15 cellular contexts compared by ENCODE assay signal in the genomic region with DNA sequence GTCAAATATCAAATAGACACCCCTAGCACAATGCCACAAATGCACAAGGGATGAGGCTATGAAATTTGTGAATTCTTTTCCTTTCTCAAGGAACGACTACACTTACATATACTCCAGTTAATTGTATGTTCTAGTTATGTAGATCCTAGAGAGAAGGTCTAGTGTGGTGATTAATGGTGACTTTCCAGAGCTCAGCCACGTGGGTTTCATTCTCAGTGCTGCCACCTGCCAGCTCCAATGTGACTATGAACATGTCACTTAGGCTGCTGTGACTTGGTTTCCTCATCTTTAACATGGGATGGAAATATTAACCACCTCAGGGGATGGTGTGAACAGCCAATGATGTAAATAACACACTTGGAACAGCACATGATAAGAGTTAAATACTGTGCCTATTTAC.
DNase-seq lines count a peak whose midpoint lies in the region; ATAC-seq and TF ChIP-seq lines count a peak whose summit lies in the region.
"Had no signal": no experiment of that assay in that cellular context is flagged by ENCODE, and none has a peak within 500 bp of the region (broad histone marks: within the 10 kb centered on the region; RNA-seq: fewer than 3 reads in every experiment).

No MANE protein-coding gene starts in this region.

- no peaks in the 10 kb centered on the region for H3K9me3 Mint-ChIP-seq in activated CD4-positive, alpha-beta T cell treated with anti-CD3 and anti-CD28 coated beads, Interleukin-2, amount 10 ng/mL, durations not matched to agents 24 days and 14 days
- H3K9me3 Mint-ChIP-seq: activated naive CD4-positive, alpha-beta T cell treated with anti-CD3 and anti-CD28 coated beads, Interleukin-2, amount 10 ng/mL, durations not matched to agents 7 days and 5 days; stimulated activated memory B cell treated with anti-CD40 and anti-IgM and Interleukin-4, amounts not matched to agents 10 μg/mL and 1 μg/mL and 100 μg/mL, for 72 hours had no signal

- H3K9me2 ChIP-seq in Karpas-422 (replicated peaks; ENCODE audit: insufficient read depth, low read length) = no peaks in the 10 kb centered on the region

- no peaks in the 10 kb centered on the region for H3K27me3 Mint-ChIP-seq in activated CD4-positive, alpha-beta T cell treated with anti-CD3 and anti-CD28 coated beads, Interleukin-2, amount 10 ng/mL, durations not matched to agents 24 days and 14 days
- H3K27me3 Mint-ChIP-seq: activated naive CD4-positive, alpha-beta T cell treated with anti-CD3 and anti-CD28 coated beads, Interleukin-2, amount 10 ng/mL, durations not matched to agents 7 days and 5 days; stimulated activated memory B cell treated with anti-CD40 and anti-IgM and Interleukin-4, amounts not matched to agents 10 μg/mL and 1 μg/mL and 100 μg/mL, for 72 hours had no signal

- peak; percentile 6 for DNase-seq in activated CD4-positive, alpha-beta T cell treated with anti-CD3 and anti-CD28 coated beads for 48 hours
- no peak for DNase-seq in activated CD4-positive, alpha-beta T cell treated with anti-CD3 and anti-CD28 coated beads, Interleukin-2, amount 10 ng/mL, durations not matched to agents 24 days and 14 days
- DNase-seq in Karpas-422 = peak; percentile 43
- DNase-seq in brain microvascular endothelial cell = no peak
- no peak for DNase-seq in osteoblast (ENCODE audit: insufficient read length, low spot score, missing footprints)
- DNase-seq in Kasumi-1 (lab: John Stamatoyannopoulos, UW) = no peak
- no peak for DNase-seq in ovary
- DNase-seq: activated CD8-positive, alpha-beta memory T cell treated with anti-CD3 and anti-CD28 coated beads, Interleukin-2, amount 50 U/mL, for 4 hours; activated naive CD4-positive, alpha-beta T cell treated with anti-CD3 and anti-CD28 coated beads, Interleukin-2, amount 10 ng/mL, durations not matched to agents 7 days and 5 days; hypothalamus; NCI-H1930; NCI-H510A treated with DMSO at 0.1 percent for 48 hours had no signal

- in situ Hi-C loops in brain microvascular endothelial cell (cut with HindIII; ENCODE audit: low pct_ligation_motif_present, low sequenced_read_pairs) = no loop called here

- no peak overlapping the region for H3K4me2 ChIP-seq in Karpas-422 (ENCODE audit: low read depth, low read length, poor library complexity, severe bottlenecking)
- H3K4me2 ChIP-seq in osteoblast (ENCODE audit: insufficient read depth, low read length) = no peak overlapping the region
- H3K4me2 ChIP-seq: A549 had no signal

- 76 to 88% (median 86%) methylated on average over 2 of the region's 2 CpGs for WGBS in ovary, 3 donors

- H3K9ac ChIP-seq in Karpas-422 (ENCODE audit: low read length) = no peak overlapping the region

- H2AFZ ChIP-seq in Karpas-422 (ENCODE audit: low read length) (no peak overlapping the region), osteoblast (ENCODE audit: low read length) (no peak overlapping the region)

- H3K36me3 ChIP-seq in Karpas-422 (ENCODE audit: insufficient read depth, low read length) = no peaks in the 10 kb centered on the region
- H3K36me3 ChIP-seq in brain microvascular endothelial cell (replicated peaks) = peaks cover 8% of the 10 kb centered on the region
- no peaks in the 10 kb centered on the region for H3K36me3 ChIP-seq in osteoblast (ENCODE audit: insufficient read depth, low read length)
- H3K36me3 ChIP-seq in ovary = no peaks in the 10 kb centered on the region

- no peak overlapping the region for H3K27ac Mint-ChIP-seq in activated CD4-positive, alpha-beta T cell treated with anti-CD3 and anti-CD28 coated beads, Interleukin-2, amount 10 ng/mL, durations not matched to agents 24 days and 14 days
- H3K27ac Mint-ChIP-seq: activated naive CD4-positive, alpha-beta T cell treated with anti-CD3 and anti-CD28 coated beads, Interleukin-2, amount 10 ng/mL, durations not matched to agents 7 days and 5 days; stimulated activated memory B cell treated with anti-CD40 and anti-IgM and Interleukin-4, amounts not matched to agents 10 μg/mL and 1 μg/mL and 100 μg/mL, for 72 hours had no signal

- H3K36me3 Mint-ChIP-seq in activated CD4-positive, alpha-beta T cell treated with anti-CD3 and anti-CD28 coated beads, Interleukin-2, amount 10 ng/mL, durations not matched to agents 24 days and 14 days (ENCODE audit: low read depth) = peaks cover 4% of the 10 kb centered on the region
- H3K36me3 Mint-ChIP-seq: activated naive CD4-positive, alpha-beta T cell treated with anti-CD3 and anti-CD28 coated beads, Interleukin-2, amount 10 ng/mL, durations not matched to agents 7 days and 5 days had no signal

- TF ChIP-seq POLR2A in ovary (IDR thresholded peaks at IDR 0.05) = no peak

- no peak overlapping the region for H3K4me3 ChIP-seq in Karpas-422 (ENCODE audit: low read length)
- H3K4me3 ChIP-seq in brain microvascular endothelial cell (ENCODE audit: low read depth, low read length) = no peak overlapping the region
- no peak overlapping the region for H3K4me3 ChIP-seq in osteoblast (ENCODE audit: insufficient read depth, low read length)
- H3K4me3 ChIP-seq in ovary = no peak overlapping the region
- H3K4me3 ChIP-seq: A549 had no signal

- H3K4me1 Mint-ChIP-seq in activated CD4-positive, alpha-beta T cell treated with anti-CD3 and anti-CD28 coated beads, Interleukin-2, amount 10 ng/mL, durations not matched to agents 24 days and 14 days = peaks cover 11% of the 10 kb centered on the region
- H3K4me1 Mint-ChIP-seq: stimulated activated memory B cell treated with anti-CD40 and anti-IgM and Interleukin-4, amounts not matched to agents 10 μg/mL and 1 μg/mL and 100 μg/mL, for 72 hours had no signal

- H3K79me2 ChIP-seq in Karpas-422 (ENCODE audit: low read length) (no peaks in the 10 kb centered on the region), osteoblast (ENCODE audit: insufficient read depth, low read length) (peaks cover 50% of the 10 kb centered on the region)

- ATAC-seq in HG03571 (IDR thresholded peaks at IDR 0.05; ENCODE audit: unreplicated experiment) = no peak
- ATAC-seq: A549; stimulated activated memory B cell treated with anti-CD40 and anti-IgM and Interleukin-4, amounts not matched to agents 10 μg/mL and 1 μg/mL and 100 μg/mL, for 72 hours had no signal

- H3K27me3 ChIP-seq in Karpas-422 (ENCODE audit: low read length) (no peaks in the 10 kb centered on the region), brain microvascular endothelial cell (replicated peaks) (no peaks in the 10 kb centered on the region), osteoblast (ENCODE audit: insufficient read depth, low read length) (no peaks in the 10 kb centered on the region), ovary (no peaks in the 10 kb centered on the region)

- H3K4me1 ChIP-seq in Karpas-422 (ENCODE audit: low read length) = no peaks in the 10 kb centered on the region
- no peaks in the 10 kb centered on the region for H3K4me1 ChIP-seq in osteoblast (ENCODE audit: insufficient read depth, low read length)
- peaks cover 2% of the 10 kb centered on the region for H3K4me1 ChIP-seq in ovary (ENCODE audit: insufficient read depth)
- H3K4me1 ChIP-seq: A549 had no signal

- intact Hi-C loops in activated CD4-positive, alpha-beta T cell treated with anti-CD3 and anti-CD28 coated beads, Interleukin-2, amount 10 ng/mL, durations not matched to agents 24 days and 14 days (cut with micrococcal nuclease) = no loop called here
- intact Hi-C loops in ovary (cut with DNase I) = no loop called here

- no peak for TF ChIP-seq EP300 in ovary (IDR thresholded peaks at IDR 0.05)

- H3K4me3 Mint-ChIP-seq in activated CD4-positive, alpha-beta T cell treated with anti-CD3 and anti-CD28 coated beads, Interleukin-2, amount 10 ng/mL, durations not matched to agents 24 days and 14 days = no peak overlapping the region
- H3K4me3 Mint-ChIP-seq: activated naive CD4-positive, alpha-beta T cell treated with anti-CD3 and anti-CD28 coated beads, Interleukin-2, amount 10 ng/mL, durations not matched to agents 7 days and 5 days; stimulated activated memory B cell treated with anti-CD40 and anti-IgM and Interleukin-4, amounts not matched to agents 10 μg/mL and 1 μg/mL and 100 μg/mL, for 72 hours had no signal

- H3K9me3 ChIP-seq in Karpas-422 (ENCODE audit: low read length) (no peaks in the 10 kb centered on the region), osteoblast (ENCODE audit: low read depth, low read length) (no peaks in the 10 kb centered on the region), ovary (no peaks in the 10 kb centered on the region)
- H3K9me3 ChIP-seq: A549 had no signal

- TF ChIP-seq CTCF in brain microvascular endothelial cell (IDR thresholded peaks at IDR 0.05; ENCODE audit: low read depth, low read length, missing control alignments) (peak; percentile 40), osteoblast (IDR thresholded peaks at IDR 0.05; ENCODE audit: extremely low read depth, low read depth, low read length) (peak; percentile 13), ovary (IDR thresholded peaks at IDR 0.05) (no peak)

- no peaks in the 10 kb centered on the region for H4K20me1 ChIP-seq in Karpas-422 (ENCODE audit: insufficient read depth, low read depth, low read length)
- H4K20me1 ChIP-seq in osteoblast (ENCODE audit: insufficient read depth, low read length) = no peaks in the 10 kb centered on the region

- H3K27ac ChIP-seq in Karpas-422 (ENCODE audit: low read length) = no peak overlapping the region
- H3K27ac ChIP-seq in brain microvascular endothelial cell = no peak overlapping the region
- no peak overlapping the region for H3K27ac ChIP-seq in osteoblast (ENCODE audit: low read depth, low read length)
- H3K27ac ChIP-seq in ovary = no peak overlapping the region
- H3K27ac ChIP-seq: A549 had no signal

Comparison
In these comparisons a context has a peak if more than half of its experiments do, and no peak if none do; other contexts are left out.
1. DNase-seq: peak in activated CD4-positive, alpha-beta T cell treated with anti-CD3 and anti-CD28 coated beads for 48 hours (single experiment) and Karpas-422 (single experiment); none in activated CD4-positive, alpha-beta T cell treated with anti-CD3 and anti-CD28 coated beads, Interleukin-2, amount 10 ng/mL, durations not matched to agents 24 days and 14 days (single experiment), brain microvascular endothelial cell (single experiment), osteoblast (single experiment), Kasumi-1 (0 of 2) and ovary (0 of 5).
2. CTCF ChIP-seq: peak in brain microvascular endothelial cell (single experiment) and osteoblast (single experiment); none in ovary (0 of 3).